9 cellular contexts compared by ENCODE assay signal in the genomic region with DNA sequence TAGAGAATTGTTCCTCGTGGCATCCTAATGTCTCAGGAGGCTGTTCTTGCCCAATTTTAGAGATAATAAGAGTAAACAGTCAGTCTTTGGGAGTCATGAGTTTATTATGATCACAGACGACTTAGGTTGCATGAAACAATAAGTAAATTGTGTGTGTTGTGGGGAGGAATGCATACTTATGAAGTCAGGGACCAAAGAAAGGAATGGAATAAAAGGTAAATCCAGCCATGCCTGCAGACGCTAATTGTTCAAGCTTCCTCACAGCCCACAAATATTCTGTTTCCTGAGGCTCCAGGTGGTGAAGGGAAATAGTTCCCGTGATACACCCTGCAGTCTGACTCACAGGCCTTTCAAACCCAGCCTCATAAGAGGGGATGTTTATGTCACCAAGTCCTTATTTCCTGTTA. TPM values are rescaled to one million over a fixed set of nuclear protein-coding genes. Genes with fewer than 3 reads are reported as not detected.
A peak's percentile ranks its signal among the peaks of the same experiment; 100 is the strongest.
DNase-seq lines count a peak whose midpoint lies in the region; ATAC-seq and TF ChIP-seq lines count a peak whose summit lies in the region.
"Had no signal": no experiment of that assay in that cellular context is flagged by ENCODE, and none has a peak within 500 bp of the region (broad histone marks: within the 10 kb centered on the region; RNA-seq: fewer than 3 reads in every experiment).

No MANE protein-coding gene starts in this region.

- ATAC-seq in HG03135 (IDR thresholded peaks at IDR 0.05; ENCODE audit: unreplicated experiment) (no peak), left lobe of liver (no peak)

- TF ChIP-seq CTCF in epithelial cell of proximal tubule (conservative IDR thresholded peaks at IDR 0.05; ENCODE audit: low read depth, low read length), result no peak

- in situ Hi-C loops in SK-MEL-5 (cut with HindIII; ENCODE audit: low pct_unique_long_range_greater_than_20kb, low sequenced_read_pairs), result no loop called here

- peak; percentile 2 for DNase-seq in SKM-1 treated with dmso at 0.1 percent for 144 hours (lab: John Stamatoyannopoulos, UW; ENCODE audit: unreplicated experiment)
- DNase-seq in SKM-1 (lab: John Stamatoyannopoulos, UW; ENCODE audit: unreplicated experiment), result no peak
- DNase-seq in SK-MEL-5 (ENCODE audit: low read depth, low spot score), result peak; percentile 91
- DNase-seq in epithelial cell of proximal tubule (ENCODE audit: low read depth), result peak; percentile 32
- DNase-seq in putamen (ENCODE audit: low spot score), result peak; percentile 58
- DNase-seq in NCI-H1694 (lab: John Stamatoyannopoulos, UW), result no peak
- no peak for DNase-seq in left lobe of liver (ENCODE audit: low spot score)

- H3K4me3 ChIP-seq in epithelial cell of proximal tubule (ENCODE audit: low read depth, low read length), result peak overlapping the region; percentile 67

RNA-seq across cellular contexts. Expression of a gene that starts 0.9 kb away (rescaled TPM):
- total RNA-seq in SK-MEL-5 (2014; rRNA removed; shearing (Covaris generic)), result 6.5 and 8.3 TPM in 2 replicates
- 5.3 and 6.1 TPM in 2 replicates for polyA plus RNA-seq in SK-MEL-5 (2015; cell fraction: cytosol; rRNA removed)
- polyA plus RNA-seq in SK-MEL-5 (2015; cell fraction: nucleus; rRNA removed), result 1.2 and 1.4 TPM in 2 replicates
- total RNA-seq in epithelial cell of proximal tubule (9.1 and 13.9 TPM in 2 replicates), left lobe of liver (not detected)

RNA-seq across cellular contexts. Expression of a gene that starts 44.5 kb away (rescaled TPM):
- not detected in 2 replicates for total RNA-seq in SK-MEL-5 (2014; rRNA removed; shearing (Covaris generic))
- polyA plus RNA-seq in SK-MEL-5 (2015; cell fraction: cytosol; rRNA removed), result not detected in 2 replicates
- polyA plus RNA-seq in SK-MEL-5 (2015; cell fraction: nucleus; rRNA removed), result not detected in 2 replicates
- total RNA-seq in epithelial cell of proximal tubule (0.14 TPM in 1 of 2 replicates, not detected in the other), left lobe of liver (not detected)
- total RNA-seq: T-helper 1 cell treated with Interleukin-12 subunit alpha and Interleukin-12 subunit beta and Interleukin-4 antibody, amounts not matched to agents 30 ng/mL and 1 ng/mL, for 36 hours had no signal

RNA-seq across cellular contexts. Expression of a gene that starts 49.4 kb away (rescaled TPM):
- total RNA-seq in SK-MEL-5 (2014; rRNA removed; shearing (Covaris generic)), result 2.9 and 4.2 TPM in 2 replicates
- polyA plus RNA-seq in SK-MEL-5 (2015; cell fraction: cytosol; rRNA removed), result 1.00 and 2.0 TPM in 2 replicates
- 5.3 and 7.0 TPM in 2 replicates for polyA plus RNA-seq in SK-MEL-5 (2015; cell fraction: nucleus; rRNA removed)
- total RNA-seq in epithelial cell of proximal tubule (1.8 and 8.7 TPM in 2 replicates), left lobe of liver (3.0 TPM)

Comparison
In these comparisons a context has a peak if more than half of its experiments do, and no peak if none do; other contexts are left out.
1. DNase-seq: peak in SKM-1 treated with dmso at 0.1 percent for 144 hours (single experiment), SK-MEL-5 (single experiment), epithelial cell of proximal tubule (single experiment) and putamen (single experiment); none in SKM-1 (single experiment), NCI-H1694 (single experiment) and left lobe of liver (single experiment).